Comparison of ENCODE assay signal across 25 cellular contexts in the genomic region with DNA sequence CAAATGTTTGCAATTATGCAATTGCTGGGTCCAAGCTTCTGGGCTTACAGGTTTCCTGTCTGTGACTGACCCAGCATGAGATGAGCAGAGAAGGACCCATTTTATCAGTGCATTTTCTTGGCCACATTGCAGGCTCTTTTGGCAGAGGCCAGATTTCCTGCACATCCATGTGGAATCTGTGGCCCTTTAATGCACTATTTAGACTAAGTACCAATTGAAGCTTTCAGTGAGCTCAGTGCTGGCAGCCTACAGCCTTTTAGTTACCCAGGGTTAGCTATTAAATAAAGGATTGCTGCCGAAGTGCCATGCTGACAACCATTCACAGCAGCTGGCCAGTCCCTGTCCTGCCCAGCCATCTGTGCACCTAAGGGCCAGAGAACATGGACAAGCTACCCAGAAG.
"Had no signal": no experiment of that assay in that cellular context is flagged by ENCODE, and none has a peak within 500 bp of the region (broad histone marks: within the 10 kb centered on the region; RNA-seq: fewer than 3 reads in every experiment).

No MANE protein-coding gene starts in this region.

- H3K4me3 Mint-ChIP-seq: activated CD8-positive, alpha-beta T cell treated with anti-CD3 and anti-CD28 coated beads for 36 hours; activated naive CD4-positive, alpha-beta T cell treated with anti-CD3 and anti-CD28 coated beads, Interleukin-2, amount 10 ng/mL, durations not matched to agents 7 days and 5 days; activated naive CD8-positive, alpha-beta T cell treated with anti-CD3 and anti-CD28 coated beads for 36 hours; activated T-cell treated with anti-CD3 and anti-CD28 coated beads, Interleukin-2, amount 50 U/mL, for 72 hours had no signal

- H3K9ac ChIP-seq: SK-N-SH had no signal

- H3K36me3 Mint-ChIP-seq: activated naive CD4-positive, alpha-beta T cell treated with anti-CD3 and anti-CD28 coated beads, Interleukin-2, amount 10 ng/mL, durations not matched to agents 7 days and 5 days; activated naive CD8-positive, alpha-beta T cell treated with anti-CD3 and anti-CD28 coated beads for 36 hours had no signal

- H3K4me1 ChIP-seq: Peyer's patch, SJCRH30 had no signal

- H3K36me3 ChIP-seq: Peyer's patch, SJCRH30 had no signal

- H3K9me3 ChIP-seq: Peyer's patch, SJCRH30, SK-N-SH had no signal

- H3K9me3 Mint-ChIP-seq: activated CD8-positive, alpha-beta T cell treated with anti-CD3 and anti-CD28 coated beads for 36 hours; activated naive CD4-positive, alpha-beta T cell treated with anti-CD3 and anti-CD28 coated beads, Interleukin-2, amount 10 ng/mL, durations not matched to agents 7 days and 5 days; activated naive CD8-positive, alpha-beta T cell treated with anti-CD3 and anti-CD28 coated beads for 36 hours; activated T-cell treated with anti-CD3 and anti-CD28 coated beads, Interleukin-2, amount 50 U/mL, for 72 hours; activated T-helper 2 cell treated with anti-CD3 and anti-CD28 coated beads, Interferon-gamma antibody, Interleukin-2, Interleukin-4, amounts not matched to agents 10 μg/mL and 5 μg/mL and 100 μg/mL, durations not matched to agents 14 hours and 24 hours and 36 hours had no signal

- H3K27ac ChIP-seq: Peyer's patch, RWPE1, SJCRH30, VCaP had no signal

- H3K27me3 Mint-ChIP-seq: activated CD8-positive, alpha-beta T cell treated with anti-CD3 and anti-CD28 coated beads for 36 hours; activated naive CD4-positive, alpha-beta T cell treated with anti-CD3 and anti-CD28 coated beads, Interleukin-2, amount 10 ng/mL, durations not matched to agents 7 days and 5 days; activated naive CD8-positive, alpha-beta T cell treated with anti-CD3 and anti-CD28 coated beads for 36 hours had no signal

- H3K4me1 Mint-ChIP-seq: activated naive CD4-positive, alpha-beta T cell treated with anti-CD3 and anti-CD28 coated beads, Interleukin-2, amount 10 ng/mL, durations not matched to agents 7 days and 5 days; activated naive CD8-positive, alpha-beta T cell treated with anti-CD3 and anti-CD28 coated beads for 36 hours had no signal

- H3K27me3 ChIP-seq: Peyer's patch, SJCRH30 had no signal

- H3K27ac Mint-ChIP-seq: activated CD8-positive, alpha-beta T cell treated with anti-CD3 and anti-CD28 coated beads for 36 hours; activated naive CD4-positive, alpha-beta T cell treated with anti-CD3 and anti-CD28 coated beads, Interleukin-2, amount 10 ng/mL, durations not matched to agents 7 days and 5 days; activated naive CD8-positive, alpha-beta T cell treated with anti-CD3 and anti-CD28 coated beads for 36 hours; activated T-cell treated with anti-CD3 and anti-CD28 coated beads, Interleukin-2, amount 50 U/mL, for 72 hours; activated T-helper 2 cell treated with anti-CD3 and anti-CD28 coated beads, Interferon-gamma antibody, Interleukin-2, Interleukin-4, amounts not matched to agents 10 μg/mL and 5 μg/mL and 100 μg/mL, durations not matched to agents 14 hours and 24 hours and 36 hours had no signal

- DNase-seq: activated CD4-positive, alpha-beta T cell treated with anti-CD3 and anti-CD28 coated beads, Interleukin-2, amount 50 U/mL, for 1 hour; activated CD4-positive, CD25-positive, alpha-beta regulatory T cell; activated CD8-positive, alpha-beta memory T cell treated with anti-CD3 and anti-CD28 coated beads, Interleukin-2, amount 50 U/mL, for 4 hours; activated CD8-positive, alpha-beta T cell treated with anti-CD3 and anti-CD28 coated beads for 36 hours; activated gamma-delta T cell treated with Interleukin-2 at 50 U/mL for 16 hours; activated naive CD4-positive, alpha-beta T cell treated with anti-CD3 and anti-CD28 coated beads, Interleukin-2, amount 10 ng/mL, durations not matched to agents 7 days and 5 days; activated naive CD8-positive, alpha-beta T cell treated with anti-CD3 and anti-CD28 coated beads for 36 hours; activated T-cell treated with anti-CD3 and anti-CD28 coated beads, Interleukin-2, amount 50 U/mL, for 72 hours; anterior cingulate cortex; Karpas-422; NCI-H1105 treated with DMSO at 0.1 percent for 48 hours; NCI-H1436 treated with DMSO at 0.1 percent for 48 hours; NCI-H187 treated with DMSO at 0.1 percent for 48 hours; NCI-H2081 treated with DMSO at 0.1 percent for 48 hours; NCI-H69; NK-92 treated with Interleukin-12 subunit alpha and Interleukin-12 subunit beta, amount 100 ng/mL, for 24 hours; OCI-M1; Peyer's patch; Right ventricle myocardium superior; SJCRH30; SK-N-SH; T-helper 1 cell had no signal

- H3K4me3 ChIP-seq: Peyer's patch, SJCRH30 had no signal
